ENCODE assay signal across 16 cellular contexts in the genomic region with DNA sequence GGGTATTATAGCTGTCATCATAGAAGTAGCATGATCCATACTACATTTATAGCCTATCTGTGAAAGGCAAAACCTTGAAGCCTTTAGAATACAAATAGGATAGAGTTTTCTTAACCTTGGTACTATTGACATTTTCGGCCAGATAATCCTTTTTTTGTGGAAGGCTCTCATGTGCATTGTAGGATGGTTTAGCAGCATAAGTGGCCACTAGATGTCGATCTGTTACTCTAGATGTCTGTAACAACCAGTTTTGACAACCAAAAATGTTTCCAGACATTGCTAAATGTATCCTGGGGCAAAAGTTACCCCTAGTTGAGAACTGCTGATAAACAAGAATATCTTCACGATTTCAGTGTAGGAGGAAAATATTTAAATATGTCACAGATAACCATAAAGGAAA.
DNase-seq lines count a peak whose midpoint lies in the region; ATAC-seq and TF ChIP-seq lines count a peak whose summit lies in the region.
"Had no signal": no experiment of that assay in that cellular context is flagged by ENCODE, and none has a peak within 500 bp of the region (broad histone marks: within the 10 kb centered on the region; RNA-seq: fewer than 3 reads in every experiment).

No MANE protein-coding gene starts in this region.

- no peak overlapping the region for H2BK15ac ChIP-seq in IMR-90 (ENCODE audit: low read depth, low read length)

- H3K36me3 ChIP-seq in IMR-90 (ENCODE audit: control insufficient read depth, insufficient read depth, low read length): no peaks in the 10 kb centered on the region
- H3K36me3 ChIP-seq in right lobe of liver: no peaks in the 10 kb centered on the region
- H3K36me3 ChIP-seq: BLaER1, cardiac muscle cell, transverse colon had no signal

- no peak overlapping the region for H2BK120ac ChIP-seq in IMR-90 (ENCODE audit: low read depth, low read length)

- CTCF ChIA-PET in IMR-90 (lab: Yijun Ruan, JAX): no interaction called here

- peaks cover under 1% of the 10 kb centered on the region for H3K9me3 ChIP-seq in IMR-90 (ENCODE audit: control insufficient read depth, insufficient read depth, low read length)
- H3K9me3 ChIP-seq in right lobe of liver: no peaks in the 10 kb centered on the region

- no peak for TF ChIP-seq RAD21 in IMR-90 (IDR thresholded peaks at IDR 0.05; ENCODE audit: low read length)

- no peaks in the 10 kb centered on the region for H3K9me1 ChIP-seq in IMR-90 (ENCODE audit: insufficient read depth, low read length)

- no peak overlapping the region for H4K91ac ChIP-seq in IMR-90 (ENCODE audit: insufficient read depth, low read depth, low read length)

- H2BK20ac ChIP-seq in IMR-90 (ENCODE audit: low read depth, low read length): no peak overlapping the region

- dilution Hi-C loops in IMR-90 (cut with HindIII; ENCODE audit: low sequenced_read_pairs, unreplicated experiment): no loop called here

- no peak overlapping the region for H3K18ac ChIP-seq in IMR-90 (ENCODE audit: low read depth, low read length)

- H3K56ac ChIP-seq in IMR-90 (ENCODE audit: extremely low read depth, insufficient read depth, low read length): no peak overlapping the region

- TF ChIP-seq POLR2A in IMR-90 (IDR thresholded peaks at IDR 0.05; ENCODE audit: low read depth, low read length) (no peak), right lobe of liver (IDR thresholded peaks at IDR 0.05) (no peak)

- H3K14ac ChIP-seq in IMR-90 (replicated peaks; ENCODE audit: low read depth, low read length): no peak overlapping the region

- DNase-seq in DMS 273 treated with DMSO at 0.1 percent for 48 hours (lab: John Stamatoyannopoulos, UW) (peak; percentile 21), IMR-90 (no peak), astrocyte of the cerebellum (ENCODE audit: low read depth) (no peak), right lobe of liver (no peak), D341Med (ENCODE audit: low spot score) (no peak), OCI-M2 (lab: John Stamatoyannopoulos, UW; ENCODE audit: unreplicated experiment) (no peak), NCI-H510A (lab: John Stamatoyannopoulos, UW) (no peak)
- DNase-seq: activated naive CD4-positive, alpha-beta T cell; effector memory CD8-positive, alpha-beta T cell; GOT3; NCI-H1930; stimulated activated CD4-positive, alpha-beta T cell treated with anti-CD3 and anti-CD28 coated beads, Interleukin-2, amount 100 ng/mL, for 24 hours; transverse colon had no signal

- no peak overlapping the region for H2BK5ac ChIP-seq in IMR-90 (ENCODE audit: low read depth, low read length, poor library complexity, severe bottlenecking)

- no peak overlapping the region for H4K5ac ChIP-seq in IMR-90 (ENCODE audit: low read depth, low read length)

- no peaks in the 10 kb centered on the region for H4K20me1 ChIP-seq in IMR-90 (ENCODE audit: insufficient read depth, low read length)
- H4K20me1 ChIP-seq: BLaER1 had no signal

- no peak overlapping the region for H2AFZ ChIP-seq in IMR-90 (replicated peaks; ENCODE audit: low read length, poor library complexity)

- in situ Hi-C loops in IMR-90 (cut with MboI; ENCODE audit: low sequenced_read_pairs) (no loop called here), astrocyte of the cerebellum (cut with HindIII; ENCODE audit: low sequenced_read_pairs) (no loop called here)

- H4K8ac ChIP-seq in IMR-90 (ENCODE audit: low read depth in 2 of 2, low read length in 2 of 2): no peak overlapping the region

- H3K4me1 ChIP-seq in IMR-90 (ENCODE audit: control insufficient read depth, insufficient read depth, low read length) (no peaks in the 10 kb centered on the region), right lobe of liver (peaks cover 0 to 13% (median 4%) of the 10 kb centered on the region in 4 donors)
- H3K4me1 ChIP-seq: transverse colon had no signal

- H2AK9ac ChIP-seq in IMR-90 (replicated peaks; ENCODE audit: low read depth, low read length, poor library complexity): no peak overlapping the region

- H3K4me2 ChIP-seq in IMR-90 (ENCODE audit: low read depth, low read length): no peak overlapping the region
- H3K4me2 ChIP-seq: BLaER1 had no signal

- H3K23ac ChIP-seq in IMR-90 (ENCODE audit: low read depth, low read length): no peak overlapping the region

- no TSS peak for BruUV-seq in IMR-90 (replicated peaks; lab: Mats Ljungman, UMichigan)

- H3K27me3 ChIP-seq in IMR-90 (ENCODE audit: control insufficient read depth, insufficient read depth, low read length): no peaks in the 10 kb centered on the region
- no peaks in the 10 kb centered on the region for H3K27me3 ChIP-seq in right lobe of liver
- H3K27me3 ChIP-seq: BLaER1, cardiac muscle cell had no signal

- H3K27ac ChIP-seq in IMR-90 (ENCODE audit: insufficient read depth, low read length) (no peak overlapping the region), right lobe of liver (no peak overlapping the region)
- H3K27ac ChIP-seq: BLaER1, cardiac muscle cell, transverse colon had no signal

- no peak overlapping the region for H3K4me3 ChIP-seq in IMR-90 (ENCODE audit: insufficient read depth, low read depth, low read length)
- no peak overlapping the region for H3K4me3 ChIP-seq in astrocyte of the cerebellum (ENCODE audit: low read depth, low read length)
- H3K4me3 ChIP-seq in right lobe of liver: no peak overlapping the region
- H3K4me3 ChIP-seq: BLaER1, cardiac muscle cell, transverse colon had no signal

- WGBS in IMR-90 (ENCODE audit: extremely low coverage in 2 of 2, insufficient read length in 1 of 2), 2 experiments: no CpG with 5 or more reads among the region's 3 CpGs
- 17% methylated on average over 3 of the region's 3 CpGs for WGBS in right lobe of liver (ENCODE audit: insufficient coverage, low coverage, low lambda C conversion rate, missing lambda C conversion rate)

- no peak overlapping the region for H2AK5ac ChIP-seq in IMR-90 (ENCODE audit: low read depth, low read length)

- POLR2A ChIA-PET in IMR-90 (lab: Charles Lee; ENCODE audit: unreplicated experiment): no interaction called here

- H3K4ac ChIP-seq in IMR-90 (ENCODE audit: low read depth, low read length): no peak overlapping the region

- intact Hi-C loops in IMR-90 (cut with micrococcal nuclease): no loop called here
- intact Hi-C loops in right lobe of liver (cut with DNase I): no loop called here

- ATAC-seq in IMR-90 (ENCODE audit: low read depth) (no peak), right lobe of liver (peak; percentile 57 to 85 (median 68)), HG02870 (IDR thresholded peaks at IDR 0.05; ENCODE audit: unreplicated experiment) (no peak)
- ATAC-seq: effector memory CD8-positive, alpha-beta T cell had no signal

- H3K79me1 ChIP-seq in IMR-90 (ENCODE audit: low read depth in 1 of 2, low read length in 2 of 2): no peaks in the 10 kb centered on the region

- H3K9ac ChIP-seq in IMR-90 (ENCODE audit: low read depth, low read length): no peak overlapping the region
- H3K9ac ChIP-seq: BLaER1 had no signal

- 0 out of 2 replicates have a peak, but pooled peaks have one; percentile 13 for TF ChIP-seq CTCF in IMR-90 (conservative IDR thresholded peaks at IDR 0.05; ENCODE audit: low read depth, low read length)
- peak; percentile 46 for TF ChIP-seq CTCF in astrocyte of the cerebellum (IDR thresholded peaks at IDR 0.05; ENCODE audit: low read depth, low read length, missing control alignments)
- TF ChIP-seq CTCF in right lobe of liver (IDR thresholded peaks at IDR 0.05): peak; percentile 36 to 67 (median 54)

TF ChIP-seq in IMR-90, 13 proteins besides CTCF, POLR2A, EP300 and RAD21:
- TF ChIP-seq RFX5 (IDR thresholded peaks at IDR 0.05; ENCODE audit: low read depth, low read length): no peak
- TF ChIP-seq SMC3 (IDR thresholded peaks at IDR 0.05; ENCODE audit: low read depth, low read length): no peak
- no peak for TF ChIP-seq RCOR1 (IDR thresholded peaks at IDR 0.05; ENCODE audit: insufficient replicate concordance, low read length)
- TF ChIP-seq NFE2L2 (IDR thresholded peaks at IDR 0.05; ENCODE audit: low read depth, low read length): no peak
- no peak for TF ChIP-seq MAFK (IDR thresholded peaks at IDR 0.05; ENCODE audit: low read depth, low read length)
- no peak for TF ChIP-seq CEBPB (IDR thresholded peaks at IDR 0.05; ENCODE audit: low read depth, low read length)
- no peak for TF ChIP-seq MAZ (IDR thresholded peaks at IDR 0.05; ENCODE audit: borderline replicate concordance, low read depth, low read length)
- TF ChIP-seq, protein P1, sequence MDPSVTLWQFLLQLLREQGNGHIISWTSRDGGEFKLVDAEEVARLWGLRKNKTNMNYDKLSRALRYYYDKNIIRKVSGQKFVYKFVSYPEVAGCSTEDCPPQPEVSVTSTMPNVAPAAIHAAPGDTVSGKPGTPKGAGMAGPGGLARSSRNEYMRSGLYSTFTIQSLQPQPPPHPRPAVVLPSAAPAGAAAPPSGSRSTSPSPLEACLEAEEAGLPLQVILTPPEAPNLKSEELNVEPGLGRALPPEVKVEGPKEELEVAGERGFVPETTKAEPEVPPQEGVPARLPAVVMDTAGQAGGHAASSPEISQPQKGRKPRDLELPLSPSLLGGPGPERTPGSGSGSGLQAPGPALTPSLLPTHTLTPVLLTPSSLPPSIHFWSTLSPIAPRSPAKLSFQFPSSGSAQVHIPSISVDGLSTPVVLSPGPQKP (IDR thresholded peaks at IDR 0.05; ENCODE audit: borderline replicate concordance, low read depth, low read length): no peak
- TF ChIP-seq BHLHE40 (IDR thresholded peaks at IDR 0.05; ENCODE audit: low read depth, low read length): no peak
- no peak for TF ChIP-seq MXI1 (IDR thresholded peaks at IDR 0.05; ENCODE audit: borderline replicate concordance, low read depth, low read length)
- TF ChIP-seq CHD1 (IDR thresholded peaks at IDR 0.05; ENCODE audit: low read depth, low read length): no peak
- TF ChIP-seq, protein P2, sequence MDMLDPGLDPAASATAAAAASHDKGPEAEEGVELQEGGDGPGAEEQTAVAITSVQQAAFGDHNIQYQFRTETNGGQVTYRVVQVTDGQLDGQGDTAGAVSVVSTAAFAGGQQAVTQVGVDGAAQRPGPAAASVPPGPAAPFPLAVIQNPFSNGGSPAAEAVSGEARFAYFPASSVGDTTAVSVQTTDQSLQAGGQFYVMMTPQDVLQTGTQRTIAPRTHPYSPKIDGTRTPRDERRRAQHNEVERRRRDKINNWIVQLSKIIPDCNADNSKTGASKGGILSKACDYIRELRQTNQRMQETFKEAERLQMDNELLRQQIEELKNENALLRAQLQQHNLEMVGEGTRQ (IDR thresholded peaks at IDR 0.05; ENCODE audit: low read depth, low read length): no peak

Comparison
In these comparisons a context has a peak if more than half of its experiments do, and no peak if none do; other contexts are left out.
1. ATAC-seq: peak in right lobe of liver (4 of 4); none in IMR-90 (single experiment) and HG02870 (single experiment).
2. Peak in every context shown above with its lines, with median percentiles within 50 percentile points of each other: CTCF ChIP-seq.